Comparison of ENCODE assay signal across 14 cellular contexts in the genomic region with DNA sequence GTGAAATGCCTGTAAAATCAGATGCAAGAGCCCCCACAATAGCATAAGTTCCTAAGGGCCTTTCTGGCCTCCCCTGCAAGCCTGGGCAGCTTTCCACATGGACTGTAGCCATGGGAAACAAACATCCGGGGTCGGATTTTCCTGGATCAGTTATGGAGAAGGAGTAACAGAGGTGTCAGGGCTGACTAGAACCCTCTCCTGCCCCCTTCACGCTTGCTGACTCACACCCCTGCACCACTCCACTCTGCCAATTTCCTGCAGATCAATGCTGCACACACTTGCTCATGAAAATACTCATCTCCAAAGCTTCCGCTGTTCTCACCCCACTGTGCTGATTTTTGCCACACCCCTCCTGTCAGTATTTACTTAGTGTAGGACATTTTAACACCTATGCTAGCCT.
DNase-seq lines count a peak whose midpoint lies in the region; TF ChIP-seq lines count a peak whose summit lies in the region.
"Had no signal": no experiment of that assay in that cellular context is flagged by ENCODE, and none has a peak within 500 bp of the region (broad histone marks: within the 10 kb centered on the region; RNA-seq: fewer than 3 reads in every experiment).

No MANE protein-coding gene starts in this region.

- H3K4me1 ChIP-seq in sigmoid colon (peaks cover 0 to 48% (median 42%) of the 10 kb centered on the region in 4 donors), prostate gland (replicated peaks) (no peaks in the 10 kb centered on the region)

- TF ChIP-seq CTCF in sigmoid colon (IDR thresholded peaks at IDR 0.05) = no peak
- no peak for TF ChIP-seq CTCF in prostate gland (IDR thresholded peaks at IDR 0.05)

- H3K27me3 ChIP-seq in sigmoid colon = no peaks in the 10 kb centered on the region
- H3K27me3 ChIP-seq in prostate gland (replicated peaks; ENCODE audit: insufficient read depth) = peaks cover 3% of the 10 kb centered on the region
- H3K27me3 ChIP-seq: SJCRH30 had no signal

- H3K4me3 ChIP-seq in sigmoid colon (no peak overlapping the region), prostate gland (no peak overlapping the region)
- H3K4me3 ChIP-seq: SJCRH30, stomach had no signal

- 5 to 31% methylated on average over 4 of the region's 4 CpGs for WGBS in sigmoid colon, 2 donors
- WGBS in prostate gland = 14% methylated on average over 4 of the region's 4 CpGs

- H3K27ac ChIP-seq in epithelial cell of prostate (peak overlapping the region; percentile 74), sigmoid colon (peak overlapping the region in 3 of 4 donors; percentile 20 to 79 (median 34)), prostate gland (no peak overlapping the region)
- H3K27ac ChIP-seq: SJCRH30, stomach had no signal

- H3K36me3 ChIP-seq in sigmoid colon (no peaks in the 10 kb centered on the region), prostate gland (no peaks in the 10 kb centered on the region)
- H3K36me3 ChIP-seq: SJCRH30, stomach had no signal

- H3K9me3 ChIP-seq in sigmoid colon (no peaks in the 10 kb centered on the region), prostate gland (no peaks in the 10 kb centered on the region)
- H3K9me3 ChIP-seq: SJCRH30, stomach had no signal

- TF ChIP-seq EP300 in sigmoid colon (IDR thresholded peaks at IDR 0.05) = no peak

- TF ChIP-seq POLR2A in sigmoid colon (IDR thresholded peaks at IDR 0.05) (no peak), prostate gland (IDR thresholded peaks at IDR 0.05) (no peak)

- DNase-seq in NCI-H510A treated with DMSO at 0.1 percent for 48 hours (lab: John Stamatoyannopoulos, UW) = peak; percentile 56
- DNase-seq in NCI-H510A (lab: John Stamatoyannopoulos, UW) = no peak
- DNase-seq in NCI-H2029 treated with DMSO at 0.1 percent for 48 hours (lab: John Stamatoyannopoulos, UW) = peak; percentile 56
- DNase-seq in epithelial cell of prostate (ENCODE audit: low read depth, low spot score) = peak; percentile 53
- no peak for DNase-seq in sigmoid colon
- DNase-seq in stimulated activated CD4-positive, alpha-beta T cell treated with anti-CD3 and anti-CD28 coated beads, Interleukin-12 subunit alpha, Interleukin-12 subunit beta, amount 100 ng/mL, for 4 hours = no peak
- DNase-seq in SW 1271 (lab: John Stamatoyannopoulos, UW) = no peak
- DNase-seq in prostate gland (ENCODE audit: low spot score) = no peak
- DNase-seq: activated T-cell treated with anti-CD3 and anti-CD28 coated beads, Interleukin-2, amount 50 U/mL, for 24 hours; DMS79 treated with DMSO at 0.1 percent for 48 hours; left ventricle myocardium superior; stimulated activated CD4-positive, alpha-beta T cell treated with anti-CD3 and anti-CD28 coated beads, Interleukin-4, amount 100 ng/mL, for 4 hours; stomach had no signal

- intact Hi-C loops in sigmoid colon (cut with DNase I) = no loop called here
- intact Hi-C loops in prostate gland (cut with DNase I) = no loop called here

Comparison
In these comparisons a context has a peak if more than half of its experiments do, and no peak if none do; other contexts are left out.
1. DNase-seq: peak in NCI-H510A treated with DMSO at 0.1 percent for 48 hours (single experiment), NCI-H2029 treated with DMSO at 0.1 percent for 48 hours (single experiment) and epithelial cell of prostate (single experiment); none in NCI-H510A (single experiment), sigmoid colon (single experiment), stimulated activated CD4-positive, alpha-beta T cell treated with anti-CD3 and anti-CD28 coated beads, Interleukin-12 subunit alpha, Interleukin-12 subunit beta, amount 100 ng/mL, for 4 hours (single experiment), SW 1271 (0 of 2) and prostate gland (single experiment).
2. H3K27ac ChIP-seq: peak in epithelial cell of prostate (single experiment) and sigmoid colon (3 of 4); none in prostate gland (0 of 2).